ENCODE assay signal across 15 cellular contexts in the genomic region with DNA sequence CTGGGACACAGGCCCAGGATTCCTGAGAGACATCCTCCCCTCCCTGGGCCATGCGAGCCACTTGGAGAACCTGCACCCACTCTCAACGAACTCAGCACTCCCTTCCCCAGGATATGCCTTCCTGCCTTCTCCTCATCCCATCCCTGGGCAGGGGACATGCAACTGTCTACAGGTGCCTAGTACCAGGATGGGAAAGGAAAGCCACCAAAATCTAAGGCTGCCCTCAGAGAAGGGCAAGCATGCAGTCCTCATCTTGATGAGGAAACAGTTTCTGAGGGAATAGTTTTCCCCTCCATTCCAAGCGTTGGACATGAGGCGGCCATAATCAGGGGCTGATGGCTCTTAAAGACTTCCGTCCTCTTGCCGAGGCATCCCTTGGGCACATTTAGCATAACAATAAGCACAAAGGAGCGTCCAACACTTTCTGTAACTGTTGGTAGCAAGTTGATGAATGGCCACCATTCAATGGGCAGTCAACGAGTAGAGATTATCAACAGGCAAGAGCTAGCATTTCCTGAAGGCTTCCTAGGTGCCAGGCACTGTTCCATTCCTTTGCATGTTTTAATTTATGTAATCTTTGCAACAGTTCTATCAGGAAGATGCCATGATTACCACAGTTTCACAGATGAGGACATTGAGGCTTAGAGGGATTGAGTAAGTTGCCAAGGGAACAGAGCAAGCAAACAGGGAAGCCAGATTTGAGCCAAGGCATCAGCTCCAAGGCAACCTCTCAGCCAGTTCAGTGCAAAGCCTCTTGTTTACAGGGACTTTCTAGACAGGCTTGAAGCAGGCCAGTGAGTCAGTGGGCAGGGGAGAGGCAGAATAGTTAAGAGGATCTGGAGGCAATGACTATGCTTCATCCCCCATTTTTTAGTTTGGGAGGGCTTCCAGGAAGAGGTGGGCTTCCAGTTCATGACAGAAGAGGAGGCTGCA.
DNase-seq lines count a peak whose midpoint lies in the region; ATAC-seq and TF ChIP-seq lines count a peak whose summit lies in the region.
"Had no signal": no experiment of that assay in that cellular context is flagged by ENCODE, and none has a peak within 500 bp of the region (broad histone marks: within the 10 kb centered on the region; RNA-seq: fewer than 3 reads in every experiment).

No MANE protein-coding gene starts in this region.

- H3K27me3 Mint-ChIP-seq in Calu3 (ENCODE audit: unreplicated experiment) = no peaks in the 10 kb centered on the region

- no peaks in the 10 kb centered on the region for H3K9me3 ChIP-seq in esophagus muscularis mucosa
- no peaks in the 10 kb centered on the region for H3K9me3 ChIP-seq in mucosa of descending colon
- H3K9me3 ChIP-seq: tibial artery had no signal

- in situ Hi-C loops in GM13976 (cut with MboI; ENCODE audit: low sequenced_read_pairs, unreplicated experiment) = no loop called here

- peaks cover 0 to 18% (median 0%) of the 10 kb centered on the region in 4 donors for H3K27me3 ChIP-seq in esophagus muscularis mucosa

- H3K4me3 ChIP-seq in esophagus muscularis mucosa (no peak overlapping the region), mucosa of descending colon (no peak overlapping the region)
- H3K4me3 ChIP-seq: tibial artery had no signal

- no TSS peak for BruUV-seq in Calu3 (replicated peaks; lab: Mats Ljungman, UMichigan)

- intact Hi-C loops in Calu3 (cut with micrococcal nuclease; ENCODE audit: unreplicated experiment) (no loop called here), esophagus muscularis mucosa (cut with DNase I) (no loop called here), mucosa of descending colon (cut with DNase I, micrococcal nuclease) (no loop called here)

- H3K9me3 Mint-ChIP-seq in Calu3 (ENCODE audit: low read depth, unreplicated experiment) = no peaks in the 10 kb centered on the region
- H3K9me3 Mint-ChIP-seq: central memory CD8-positive, alpha-beta T cell had no signal

- TF ChIP-seq EP300 in esophagus muscularis mucosa (IDR thresholded peaks at IDR 0.05) = no peak

- TF ChIP-seq POLR2A in esophagus muscularis mucosa (IDR thresholded peaks at IDR 0.05; ENCODE audit: low read depth) = no peak

- no peak overlapping the region for H3K4me3 Mint-ChIP-seq in Calu3 (ENCODE audit: low read depth, unreplicated experiment)
- H3K4me3 Mint-ChIP-seq: central memory CD8-positive, alpha-beta T cell had no signal

- peak; percentile 64 for ATAC-seq in mucosa of descending colon
- ATAC-seq in HG03175 (IDR thresholded peaks at IDR 0.05; ENCODE audit: unreplicated experiment) = no peak

- H3K36me3 Mint-ChIP-seq in Calu3 (ENCODE audit: insufficient read depth, unreplicated experiment) = peaks cover 4% of the 10 kb centered on the region

- H3K4me1 Mint-ChIP-seq in Calu3 (ENCODE audit: low read depth, unreplicated experiment) = peaks cover 40% of the 10 kb centered on the region
- H3K4me1 Mint-ChIP-seq: central memory CD8-positive, alpha-beta T cell had no signal

- peak overlapping the region; percentile 30 for H3K27ac Mint-ChIP-seq in Calu3 (ENCODE audit: unreplicated experiment)

- WGBS in esophagus muscularis mucosa = 82% methylated on average over 8 of the region's 8 CpGs

- no peak for TF ChIP-seq CTCF in Calu3 (IDR thresholded peaks at IDR 0.05; ENCODE audit: unreplicated experiment)
- TF ChIP-seq CTCF in esophagus muscularis mucosa (IDR thresholded peaks at IDR 0.05) = no peak
- no peak for TF ChIP-seq CTCF in mucosa of descending colon (IDR thresholded peaks at IDR 0.05)
- TF ChIP-seq CTCF in GM13976 (IDR thresholded peaks at IDR 0.05; ENCODE audit: borderline replicate concordance, control extremely low read depth, extremely low read depth, insufficient read depth, missing control alignments) = no peak

- no peak overlapping the region for H3K27ac ChIP-seq in esophagus muscularis mucosa (replicated peaks in 1 of 4)
- H3K27ac ChIP-seq: parathyroid adenoma, tibial artery had no signal

- DNase-seq in Calu3 (no peak), NCI-H774 (lab: John Stamatoyannopoulos, UW) (peak; percentile 75), esophagus muscularis mucosa (ENCODE audit: extremely low spot score) (peak; percentile 91), mucosa of descending colon (peak in 2 of 3 donors; percentile 24 to 50), GM13976 (ENCODE audit: low spot score) (no peak)
- no peak for DNase-seq in effector CD4-positive, alpha-beta T cell
- no peak for DNase-seq in activated CD4-positive, CD25-positive, alpha-beta regulatory T cell treated with anti-CD3 and anti-CD28 coated beads, Interleukin-2, amount 50 U/mL, for 72 hours
- DNase-seq: activated naive CD4-positive, alpha-beta T cell treated with Interleukin-2 at 50 U/mL for 16 hours; DMS153; NCI-H1048; NCI-H446; tibial artery had no signal

- CTCF ChIA-PET in Calu3 (lab: Charles Lee) = interaction anchor here (0.9 kb wide), 1 partner anchor 142 kb away, joined by 4 read pairs; no protein-coding TSS in a partner anchor

- H3K36me3 ChIP-seq in esophagus muscularis mucosa (no peaks in the 10 kb centered on the region), mucosa of descending colon (ENCODE audit: low read depth) (no peaks in the 10 kb centered on the region)
- H3K36me3 ChIP-seq: tibial artery had no signal

- H3K4me1 ChIP-seq in esophagus muscularis mucosa = no peaks in the 10 kb centered on the region
- H3K4me1 ChIP-seq in mucosa of descending colon (ENCODE audit: low read depth) = no peaks in the 10 kb centered on the region
- H3K4me1 ChIP-seq: parathyroid adenoma, tibial artery had no signal

Comparison
In these comparisons a context has a peak if more than half of its experiments do, and no peak if none do; other contexts are left out.
1. DNase-seq: peak in NCI-H774 (single experiment), esophagus muscularis mucosa (single experiment) and mucosa of descending colon (2 of 3); none in Calu3 (single experiment), effector CD4-positive, alpha-beta T cell (single experiment), activated CD4-positive, CD25-positive, alpha-beta regulatory T cell treated with anti-CD3 and anti-CD28 coated beads, Interleukin-2, amount 50 U/mL, for 72 hours (single experiment) and GM13976 (single experiment).